ENCODE assay signal across 16 cellular contexts in the genomic region with DNA sequence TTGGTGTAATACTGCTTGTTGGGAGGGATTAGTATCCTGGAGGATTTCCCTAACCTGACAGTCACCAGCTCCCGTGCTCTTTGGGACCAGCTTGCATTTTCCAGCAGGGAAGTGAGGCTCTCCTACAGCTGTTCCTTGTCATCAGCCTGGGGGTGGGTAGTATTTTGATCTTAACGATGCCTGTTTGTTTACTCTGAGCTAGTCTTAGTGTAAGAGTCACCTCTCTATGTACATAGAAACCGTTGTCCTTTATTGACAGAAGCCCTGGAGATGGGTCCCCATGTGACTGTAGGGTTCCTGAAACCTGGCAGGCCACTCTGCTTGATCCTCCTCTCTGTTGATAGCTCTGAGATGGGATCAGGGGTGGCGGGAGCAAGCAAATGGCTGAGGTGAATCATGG. TPM values are rescaled to one million over a fixed set of nuclear protein-coding genes. Genes with fewer than 3 reads are reported as not detected.
DNase-seq lines count a peak whose midpoint lies in the region; ATAC-seq and TF ChIP-seq lines count a peak whose summit lies in the region.
"Had no signal": no experiment of that assay in that cellular context is flagged by ENCODE, and none has a peak within 500 bp of the region (broad histone marks: within the 10 kb centered on the region; RNA-seq: fewer than 3 reads in every experiment).

No MANE protein-coding gene starts in this region.

- H3K9me3 ChIP-seq in right atrium auricular region (no peaks in the 10 kb centered on the region), hepatocyte (ENCODE audit: low read depth) (no peaks in the 10 kb centered on the region)
- H3K9me3 ChIP-seq: ovary, tibial nerve had no signal

- no peaks in the 10 kb centered on the region for H3K9me3 Mint-ChIP-seq in type B pancreatic cell
- H3K9me3 Mint-ChIP-seq: activated CD4-positive, alpha-beta T cell treated with anti-CD3 and anti-CD28 coated beads, Interleukin-2, amount 10 ng/mL, durations not matched to agents 7 days and 5 days; activated T-helper 17 cell treated with anti-CD3 and anti-CD28 coated beads, Interleukin-2, amount 50 U/mL, for 72 hours; HFFc6 had no signal

- no peak overlapping the region for H2AFZ ChIP-seq in hepatocyte

- no peaks in the 10 kb centered on the region for H3K9me2 ChIP-seq in hepatocyte (replicated peaks; ENCODE audit: insufficient read depth)

- H3K27me3 ChIP-seq in right atrium auricular region (no peaks in the 10 kb centered on the region), hepatocyte (no peaks in the 10 kb centered on the region)
- H3K27me3 ChIP-seq: ovary, tibial nerve had no signal

- no peak overlapping the region for H3K4me3 Mint-ChIP-seq in type B pancreatic cell
- H3K4me3 Mint-ChIP-seq: activated CD4-positive, alpha-beta T cell treated with anti-CD3 and anti-CD28 coated beads, Interleukin-2, amount 10 ng/mL, durations not matched to agents 7 days and 5 days; activated T-helper 17 cell treated with anti-CD3 and anti-CD28 coated beads, Interleukin-2, amount 50 U/mL, for 72 hours; HFFc6 had no signal

- H3K27ac ChIP-seq in right atrium auricular region (peak overlapping the region in 1 of 2 donors; percentile 44), hepatocyte (peak overlapping the region; percentile 73)
- H3K27ac ChIP-seq: ovary, tibial nerve had no signal

- TF ChIP-seq CTCF in right atrium auricular region (IDR thresholded peaks at IDR 0.05) (no peak), hepatocyte (IDR thresholded peaks at IDR 0.05; ENCODE audit: poor library complexity) (no peak), type B pancreatic cell (conservative IDR thresholded peaks at IDR 0.05) (no peak)

- WGBS in hepatocyte (ENCODE audit: low lambda C conversion rate, missing lambda C conversion rate) = 28% methylated on average over 4 of the region's 4 CpGs

- peak overlapping the region; percentile 40 for H3K27ac Mint-ChIP-seq in type B pancreatic cell
- H3K27ac Mint-ChIP-seq: activated CD4-positive, alpha-beta T cell treated with anti-CD3 and anti-CD28 coated beads, Interleukin-2, amount 10 ng/mL, durations not matched to agents 7 days and 5 days; activated T-helper 17 cell treated with anti-CD3 and anti-CD28 coated beads, Interleukin-2, amount 50 U/mL, for 72 hours; HFFc6 had no signal

- H3K4me1 ChIP-seq in right atrium auricular region = peaks cover 0 to 39% of the 10 kb centered on the region in 2 donors
- peaks cover 11% of the 10 kb centered on the region for H3K4me1 ChIP-seq in hepatocyte (ENCODE audit: insufficient read depth)

- peak overlapping the region; percentile 34 for H3K4me2 ChIP-seq in hepatocyte

- intact Hi-C loops in Right ventricle myocardium inferior (cut with DNase I) = no loop called here

- H3K36me3 Mint-ChIP-seq in type B pancreatic cell = peaks cover 40% of the 10 kb centered on the region

- H3K36me3 ChIP-seq in right atrium auricular region (peaks cover 60% of the 10 kb centered on the region), hepatocyte (replicated peaks; ENCODE audit: insufficient read depth, low read depth) (peaks cover 9% of the 10 kb centered on the region)
- H3K36me3 ChIP-seq: ovary had no signal

- peaks cover 4% of the 10 kb centered on the region for H3K4me1 Mint-ChIP-seq in type B pancreatic cell (ENCODE audit: unreplicated experiment)

- no peaks in the 10 kb centered on the region for H4K20me1 ChIP-seq in hepatocyte (ENCODE audit: insufficient read depth, poor library complexity, severe bottlenecking)

- H3K79me2 ChIP-seq in hepatocyte = peaks cover 22% of the 10 kb centered on the region

- no peak overlapping the region for H3K4me3 ChIP-seq in right atrium auricular region
- no peak overlapping the region for H3K4me3 ChIP-seq in hepatocyte
- H3K4me3 ChIP-seq: ovary, tibial nerve had no signal

- no peak for DNase-seq in Right ventricle myocardium inferior (ENCODE audit: missing footprints)
- no peak for DNase-seq in right atrium auricular region (ENCODE audit: low spot score)
- peak; percentile 100 for DNase-seq in NCI-H345 treated with DMSO at 0.1 percent for 48 hours (lab: John Stamatoyannopoulos, UW; ENCODE audit: unreplicated experiment)
- peak; percentile 65 for DNase-seq in hepatocyte (ENCODE audit: low spot score)
- no peak for DNase-seq in type B pancreatic cell (ENCODE audit: extremely low spot score, unreplicated experiment)
- DNase-seq in putamen (ENCODE audit: low spot score) = no peak
- DNase-seq in HCEC 1CT = no peak
- DNase-seq in activated CD4-positive, alpha-beta T cell treated with anti-CD3 and anti-CD28 coated beads, Interleukin-2, amount 50 U/mL, for 1 hour = no peak
- DNase-seq: activated CD4-positive, alpha-beta T cell treated with anti-CD3 and anti-CD28 coated beads, Interleukin-2, amount 10 ng/mL, durations not matched to agents 7 days and 5 days; dermis blood vessel endothelial cell; HFFc6; midbrain; NCI-H1436 treated with DMSO at 0.1 percent for 48 hours; ovary had no signal

- no peaks in the 10 kb centered on the region for H3K27me3 Mint-ChIP-seq in type B pancreatic cell
- H3K27me3 Mint-ChIP-seq: activated CD4-positive, alpha-beta T cell treated with anti-CD3 and anti-CD28 coated beads, Interleukin-2, amount 10 ng/mL, durations not matched to agents 7 days and 5 days; activated T-helper 17 cell treated with anti-CD3 and anti-CD28 coated beads, Interleukin-2, amount 50 U/mL, for 72 hours had no signal

- peak; percentile 57 for ATAC-seq in Right ventricle myocardium inferior
- ATAC-seq: activated T-helper 17 cell treated with anti-CD3 and anti-CD28 coated beads, Interleukin-2, amount 50 U/mL, for 72 hours had no signal

RNA-seq across cellular contexts. Expression of gene ACP6, which starts 58.0 kb away (rescaled TPM):
- 8.9 TPM for total RNA-seq in Right ventricle myocardium inferior
- 10 to 100 TPM in 1 of 2 donors, 1 to 10 TPM in 1; 6.1 to 10.6 TPM for total RNA-seq in right atrium auricular region
- total RNA-seq in hepatocyte = 14.2 and 16.8 TPM in 2 replicates
- polyA plus RNA-seq in hepatocyte = 29.9 and 47.1 TPM in 2 replicates
- total RNA-seq in type B pancreatic cell (ENCODE audit: low replicate concordance) = 24.4 and 28.8 TPM in 2 replicates

Comparison
In these comparisons a context has a peak if more than half of its experiments do, and no peak if none do; other contexts are left out.
1. DNase-seq: peak in NCI-H345 treated with DMSO at 0.1 percent for 48 hours (single experiment) and hepatocyte (single experiment); none in Right ventricle myocardium inferior (single experiment), right atrium auricular region (single experiment), type B pancreatic cell (single experiment), putamen (single experiment), HCEC 1CT (single experiment) and activated CD4-positive, alpha-beta T cell treated with anti-CD3 and anti-CD28 coated beads, Interleukin-2, amount 50 U/mL, for 1 hour (single experiment).